1 cellular context compared by ENCODE assay signal in genomic region chr2:241501551-241501950, GRCh38.
TF ChIP-seq lines count a peak whose summit lies in the region.

No MANE protein-coding gene starts in this region.

TF ChIP-seq in SK-N-SH, 30 proteins besides CTCF, POLR2A, EP300 and RAD21 (continued from another document):
- no peak for TF ChIP-seq NFIC (IDR thresholded peaks at IDR 0.05; ENCODE audit: borderline replicate concordance)
